Comparison of ENCODE assay signal across 2 cellular contexts in genomic region chr18:60684843-60685513, GRCh38.
TF ChIP-seq lines count a peak whose summit lies in the region.

No MANE protein-coding gene starts in this region.

TF ChIP-seq in IMR-90, 13 proteins besides CTCF, POLR2A, EP300 and RAD21 (continued from another document):
- TF ChIP-seq FOS (IDR thresholded peaks at IDR 0.05; ENCODE audit: low read depth, low read length) (no peak), MAFK (IDR thresholded peaks at IDR 0.05; ENCODE audit: low read depth, low read length) (no peak)

TF ChIP-seq in SK-N-SH treated with all-trans-retinoic acid at 6 μM for 48 hours, 23 proteins besides CTCF, POLR2A, EP300 and RAD21 (continued from another document):
- TF ChIP-seq, protein P1, sequence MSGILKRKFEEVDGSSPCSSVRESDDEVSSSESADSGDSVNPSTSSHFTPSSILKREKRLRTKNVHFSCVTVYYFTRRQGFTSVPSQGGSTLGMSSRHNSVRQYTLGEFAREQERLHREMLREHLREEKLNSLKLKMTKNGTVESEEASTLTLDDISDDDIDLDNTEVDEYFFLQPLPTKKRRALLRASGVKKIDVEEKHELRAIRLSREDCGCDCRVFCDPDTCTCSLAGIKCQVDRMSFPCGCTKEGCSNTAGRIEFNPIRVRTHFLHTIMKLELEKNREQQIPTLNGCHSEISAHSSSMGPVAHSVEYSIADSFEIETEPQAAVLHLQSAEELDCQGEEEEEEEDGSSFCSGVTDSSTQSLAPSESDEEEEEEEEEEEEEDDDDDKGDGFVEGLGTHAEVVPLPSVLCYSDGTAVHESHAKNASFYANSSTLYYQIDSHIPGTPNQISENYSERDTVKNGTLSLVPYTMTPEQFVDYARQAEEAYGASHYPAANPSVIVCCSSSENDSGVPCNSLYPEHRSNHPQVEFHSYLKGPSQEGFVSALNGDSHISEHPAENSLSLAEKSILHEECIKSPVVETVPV (CRISPR knock-in tag; IDR thresholded peaks at IDR 0.05) = no peak
- TF ChIP-seq CSDC2 (CRISPR knock-in tag; IDR thresholded peaks at IDR 0.05) (no peak), ARNTL (CRISPR knock-in tag; IDR thresholded peaks at IDR 0.05; ENCODE audit: borderline replicate concordance, low read depth) (no peak), ZNF70 (CRISPR knock-in tag; IDR thresholded peaks at IDR 0.05) (no peak), BACH2 (CRISPR knock-in tag; IDR thresholded peaks at IDR 0.05; ENCODE audit: borderline replicate concordance) (no peak), SNAI2 (CRISPR knock-in tag; IDR thresholded peaks at IDR 0.05) (no peak)
- TF ChIP-seq, protein P2, sequence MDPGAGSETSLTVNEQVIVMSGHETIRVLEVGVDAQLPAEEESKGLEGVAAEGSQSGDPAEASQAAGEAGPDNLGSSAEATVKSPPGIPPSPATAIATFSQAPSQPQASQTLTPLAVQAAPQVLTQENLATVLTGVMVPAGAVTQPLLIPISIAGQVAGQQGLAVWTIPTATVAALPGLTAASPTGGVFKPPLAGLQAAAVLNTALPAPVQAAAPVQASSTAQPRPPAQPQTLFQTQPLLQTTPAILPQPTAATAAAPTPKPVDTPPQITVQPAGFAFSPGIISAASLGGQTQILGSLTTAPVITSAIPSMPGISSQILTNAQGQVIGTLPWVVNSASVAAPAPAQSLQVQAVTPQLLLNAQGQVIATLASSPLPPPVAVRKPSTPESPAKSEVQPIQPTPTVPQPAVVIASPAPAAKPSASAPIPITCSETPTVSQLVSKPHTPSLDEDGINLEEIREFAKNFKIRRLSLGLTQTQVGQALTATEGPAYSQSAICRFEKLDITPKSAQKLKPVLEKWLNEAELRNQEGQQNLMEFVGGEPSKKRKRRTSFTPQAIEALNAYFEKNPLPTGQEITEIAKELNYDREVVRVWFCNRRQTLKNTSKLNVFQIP (CRISPR knock-in tag; IDR thresholded peaks at IDR 0.05; ENCODE audit: borderline replicate concordance, low read depth) = no peak
